ENCODE assay signal across 9 cellular contexts in genomic region chr9:18976368-18977238, GRCh38. TPM values are rescaled to one million over a fixed set of nuclear protein-coding genes. Genes with fewer than 3 reads are reported as not detected.
A peak's percentile ranks its signal among the peaks of the same experiment; 100 is the strongest.
DNase-seq lines count a peak whose midpoint lies in the region; ATAC-seq and TF ChIP-seq lines count a peak whose summit lies in the region.
"Had no signal": no experiment of that assay in that cellular context is flagged by ENCODE, and none has a peak within 500 bp of the region (broad histone marks: within the 10 kb centered on the region; RNA-seq: fewer than 3 reads in every experiment).

No MANE protein-coding gene starts in this region.

- peaks cover 17% of the 10 kb centered on the region for H3K27me3 Mint-ChIP-seq in activated CD8-positive, alpha-beta T cell treated with anti-CD3 and anti-CD28 coated beads, Interleukin-2, amount 10 ng/mL, durations not matched to agents 7 days and 5 days (ENCODE audit: low read depth)
- H3K27me3 Mint-ChIP-seq in activated CD8-positive, alpha-beta memory T cell treated with anti-CD3 and anti-CD28 coated beads, Interleukin-2, amount 10 ng/mL, durations not matched to agents 7 days and 5 days = peaks cover 13% of the 10 kb centered on the region

- ATAC-seq in activated CD8-positive, alpha-beta T cell treated with anti-CD3 and anti-CD28 coated beads, Interleukin-2, amount 10 ng/mL, durations not matched to agents 7 days and 5 days = no peak
- ATAC-seq in activated CD8-positive, alpha-beta memory T cell treated with anti-CD3 and anti-CD28 coated beads, Interleukin-2, amount 10 ng/mL, durations not matched to agents 7 days and 5 days = no peak

- H3K9me3 ChIP-seq in HEK293 (ENCODE audit: control insufficient read depth, insufficient read depth, low read depth, low read length) (no peaks in the 10 kb centered on the region), SJSA1 (replicated peaks) (no peaks in the 10 kb centered on the region), thymus (ENCODE audit: control insufficient read depth) (no peaks in the 10 kb centered on the region)
- H3K9me3 ChIP-seq: HAP-1 had no signal

- H3K27me3 ChIP-seq in SJSA1 (replicated peaks) (no peaks in the 10 kb centered on the region), thymus (ENCODE audit: control insufficient read depth, insufficient read depth) (no peaks in the 10 kb centered on the region)

- DNase-seq in SJSA1 (ENCODE audit: low read depth in 1 of 2, low spot score in 2 of 2) (peak in 1 of 2 experiments; percentile 2), fibroblast of pulmonary artery (ENCODE audit: low read depth) (peak; percentile 52), NCI-H2227 (lab: John Stamatoyannopoulos, UW; ENCODE audit: unreplicated experiment) (no peak), NCI-H510A treated with DMSO at 0.1 percent for 48 hours (lab: John Stamatoyannopoulos, UW) (no peak)
- DNase-seq in activated CD8-positive, alpha-beta T cell treated with anti-CD3 and anti-CD28 coated beads, Interleukin-2, amount 10 ng/mL, durations not matched to agents 7 days and 5 days = no peak
- no peak for DNase-seq in activated CD8-positive, alpha-beta memory T cell treated with anti-CD3 and anti-CD28 coated beads, Interleukin-2, amount 10 ng/mL, durations not matched to agents 7 days and 5 days

- no peaks in the 10 kb centered on the region for H3K36me3 Mint-ChIP-seq in activated CD8-positive, alpha-beta T cell treated with anti-CD3 and anti-CD28 coated beads, Interleukin-2, amount 10 ng/mL, durations not matched to agents 7 days and 5 days (ENCODE audit: low read depth)
- no peaks in the 10 kb centered on the region for H3K36me3 Mint-ChIP-seq in activated CD8-positive, alpha-beta memory T cell treated with anti-CD3 and anti-CD28 coated beads, Interleukin-2, amount 10 ng/mL, durations not matched to agents 7 days and 5 days

- POLR2A ChIA-PET in HEK293 (lab: Yijun Ruan, JAX) = interaction anchor here (0.5 to 1.7 kb wide), 10 partner anchors 9 to 935 kb away, joined by 3 to 8 read pairs (median 3); no protein-coding TSS in a partner anchor
- POLR2A ChIA-PET in activated CD8-positive, alpha-beta T cell treated with anti-CD3 and anti-CD28 coated beads, Interleukin-2, amount 10 ng/mL, durations not matched to agents 7 days and 5 days (lab: Charles Lee) = no interaction called here

- H3K4me1 Mint-ChIP-seq in activated CD8-positive, alpha-beta T cell treated with anti-CD3 and anti-CD28 coated beads, Interleukin-2, amount 10 ng/mL, durations not matched to agents 7 days and 5 days (ENCODE audit: low read depth) = peaks cover 4% of the 10 kb centered on the region
- peaks cover 4% of the 10 kb centered on the region for H3K4me1 Mint-ChIP-seq in activated CD8-positive, alpha-beta memory T cell treated with anti-CD3 and anti-CD28 coated beads, Interleukin-2, amount 10 ng/mL, durations not matched to agents 7 days and 5 days

- WGBS in thymus = 26% methylated on average over 13 of the region's 13 CpGs

- TF ChIP-seq CTCF in HEK293 (tag by site-specific recombination; IDR thresholded peaks at IDR 0.05) (no peak), fibroblast of pulmonary artery (IDR thresholded peaks at IDR 0.05; ENCODE audit: low read length, missing control alignments) (no peak)

- no peak overlapping the region for H3K4me3 Mint-ChIP-seq in activated CD8-positive, alpha-beta T cell treated with anti-CD3 and anti-CD28 coated beads, Interleukin-2, amount 10 ng/mL, durations not matched to agents 7 days and 5 days
- no peak overlapping the region for H3K4me3 Mint-ChIP-seq in activated CD8-positive, alpha-beta memory T cell treated with anti-CD3 and anti-CD28 coated beads, Interleukin-2, amount 10 ng/mL, durations not matched to agents 7 days and 5 days

- H3K4me1 ChIP-seq in HEK293 (ENCODE audit: control insufficient read depth, insufficient read depth, low read length) = peaks cover 33% of the 10 kb centered on the region
- no peaks in the 10 kb centered on the region for H3K4me1 ChIP-seq in SJSA1 (replicated peaks)
- no peaks in the 10 kb centered on the region for H3K4me1 ChIP-seq in thymus (ENCODE audit: control insufficient read depth, insufficient read depth, low read length)
- H3K4me1 ChIP-seq: HAP-1 had no signal

- H3K9me3 Mint-ChIP-seq in activated CD8-positive, alpha-beta T cell treated with anti-CD3 and anti-CD28 coated beads, Interleukin-2, amount 10 ng/mL, durations not matched to agents 7 days and 5 days (ENCODE audit: insufficient read depth) = no peaks in the 10 kb centered on the region
- no peaks in the 10 kb centered on the region for H3K9me3 Mint-ChIP-seq in activated CD8-positive, alpha-beta memory T cell treated with anti-CD3 and anti-CD28 coated beads, Interleukin-2, amount 10 ng/mL, durations not matched to agents 7 days and 5 days (ENCODE audit: low read depth)

- H3K4me3 ChIP-seq in HEK293 (ENCODE audit: low read depth, low read length) = no peak overlapping the region
- peak overlapping the region; percentile 8; the same call in 1 of the 2 replicates for H3K4me3 ChIP-seq in SJSA1
- peak overlapping the region; percentile 0 for H3K4me3 ChIP-seq in fibroblast of pulmonary artery (replicated peaks; ENCODE audit: low read depth, low read length)
- H3K4me3 ChIP-seq in thymus (ENCODE audit: low read length) = no peak overlapping the region
- H3K4me3 ChIP-seq: HAP-1 had no signal

- H3K27ac ChIP-seq in HEK293 (ENCODE audit: extremely low read depth, low read depth, low read length) (peak overlapping the region; percentile 90), SJSA1 (no peak overlapping the region), thymus (ENCODE audit: low read depth) (peak overlapping the region; percentile 9)

- H3K27ac Mint-ChIP-seq in activated CD8-positive, alpha-beta T cell treated with anti-CD3 and anti-CD28 coated beads, Interleukin-2, amount 10 ng/mL, durations not matched to agents 7 days and 5 days = no peak overlapping the region
- no peak overlapping the region for H3K27ac Mint-ChIP-seq in activated CD8-positive, alpha-beta memory T cell treated with anti-CD3 and anti-CD28 coated beads, Interleukin-2, amount 10 ng/mL, durations not matched to agents 7 days and 5 days

- CTCF ChIA-PET in HEK293 (lab: Yijun Ruan, JAX) = interaction anchor here (0.6 to 1.9 kb wide), 6 partner anchors 9 to 720 kb away, joined by 3 to 4 read pairs (median 3); partner anchors contain the start of gene RRAGA
- CTCF ChIA-PET in activated CD8-positive, alpha-beta T cell treated with anti-CD3 and anti-CD28 coated beads, Interleukin-2, amount 10 ng/mL, durations not matched to agents 7 days and 5 days (lab: Charles Lee) = no interaction called here
- CTCF ChIA-PET in activated CD8-positive, alpha-beta memory T cell treated with anti-CD3 and anti-CD28 coated beads, Interleukin-2, amount 10 ng/mL, durations not matched to agents 7 days and 5 days (lab: Charles Lee) = no interaction called here

- H3K36me3 ChIP-seq in HEK293 (ENCODE audit: control insufficient read depth in 2 of 2, insufficient read depth in 1 of 2, low read length in 2 of 2) (no peaks in the 10 kb centered on the region), SJSA1 (no peaks in the 10 kb centered on the region), thymus (ENCODE audit: control insufficient read depth, insufficient read depth) (no peaks in the 10 kb centered on the region)
- H3K36me3 ChIP-seq: HAP-1 had no signal

TF ChIP-seq in HEK293, 187 proteins besides CTCF, POLR2A, EP300 and RAD21 (continues in another document):
- TF ChIP-seq WT1 (tag by site-specific recombination; IDR thresholded peaks at IDR 0.05) = peak; percentile 99
- peak; percentile 91 for TF ChIP-seq ZNF501 (tag by site-specific recombination; IDR thresholded peaks at IDR 0.05)
- peak; percentile 97 for TF ChIP-seq HOXD13 (CRISPR knock-in tag; IDR thresholded peaks at IDR 0.05; ENCODE audit: borderline replicate concordance)
- TF ChIP-seq ZBTB49 (tag by site-specific recombination; IDR thresholded peaks at IDR 0.05; ENCODE audit: low read depth) = peak; percentile 33; the same call in 1 of the 2 replicates
- no peak for TF ChIP-seq ZNF121 (tag by site-specific recombination; IDR thresholded peaks at IDR 0.05)
- TF ChIP-seq ZNF626 (tag by site-specific recombination; IDR thresholded peaks at IDR 0.05) = 0 out of 2 replicates have a peak, but pooled peaks have one; percentile 85
- no peak for TF ChIP-seq ZNF350 (tag by site-specific recombination; IDR thresholded peaks at IDR 0.05)

RNA-seq across cellular contexts. Expression of gene SAXO1, which starts 56.4 kb away (rescaled TPM):
- not detected in 2 replicates for total RNA-seq in SJSA1 (2014; rRNA removed; shearing (Covaris generic))
- polyA plus RNA-seq in thymus = 0.02 TPM
- total RNA-seq in activated CD8-positive, alpha-beta T cell treated with anti-CD3 and anti-CD28 coated beads, Interleukin-2, amount 10 ng/mL, durations not matched to agents 7 days and 5 days = under 1 TPM in 1 of 2 experiments, not detected in 1; 0.10 TPM
- total RNA-seq in activated CD8-positive, alpha-beta memory T cell treated with anti-CD3 and anti-CD28 coated beads, Interleukin-2, amount 10 ng/mL, durations not matched to agents 7 days and 5 days = under 1 TPM in 1 of 2 experiments, not detected in 1; 0.12 TPM

Comparison
In these comparisons a context has a peak if more than half of its experiments do, and no peak if none do; other contexts are left out.
1. H3K4me3 ChIP-seq: peak in SJSA1 (single experiment) and fibroblast of pulmonary artery (single experiment); none in HEK293 (single experiment) and thymus (single experiment).